16 cellular contexts compared by ENCODE assay signal in genomic region chr12:31478898-31479297, GRCh38.
A peak's percentile ranks its signal among the peaks of the same experiment; 100 is the strongest.
DNase-seq lines count a peak whose midpoint lies in the region; ATAC-seq, FAIRE-seq and TF ChIP-seq lines count a peak whose summit lies in the region.
"Had no signal": no experiment of that assay in that cellular context is flagged by ENCODE, and none has a peak within 500 bp of the region (broad histone marks: within the 10 kb centered on the region; RNA-seq: fewer than 3 reads in every experiment).

No MANE protein-coding gene starts in this region.

- WGBS in heart left ventricle, 4 donors = 83 to 85% (median 84%) methylated on average over 3 of the region's 3 CpGs
- WGBS in HepG2 (ENCODE audit: low lambda C conversion rate) = 81% methylated on average over 3 of the region's 3 CpGs

- TF ChIP-seq EP300 in HepG2 (IDR thresholded peaks at IDR 0.05; ENCODE audit: low read depth in 2 of 2, low read length in 2 of 2) = no peak
- no peak for TF ChIP-seq EP300 in HepG2 (CRISPR knock-in tag; IDR thresholded peaks at IDR 0.05; ENCODE audit: borderline replicate concordance)

- no peak for TF ChIP-seq RAD21 in HepG2 (CRISPR knock-in tag; IDR thresholded peaks at IDR 0.05)

- BruUV-seq in HepG2 (replicated peaks; lab: Mats Ljungman, UMichigan) = no TSS peak

- H2AFZ ChIP-seq in OCI-LY1 (ENCODE audit: low read length) (no peak overlapping the region), HepG2 (ENCODE audit: low read length) (no peak overlapping the region), parathyroid adenoma (peak overlapping the region; percentile 24)

- H3K9me2 ChIP-seq in OCI-LY1 (ENCODE audit: low read depth, low read length) = no peaks in the 10 kb centered on the region

- H3K27me3 ChIP-seq in cardiac muscle cell (no peaks in the 10 kb centered on the region), heart left ventricle (no peaks in the 10 kb centered on the region), OCI-LY1 (ENCODE audit: insufficient read depth, low read length) (no peaks in the 10 kb centered on the region), HepG2 (ENCODE audit: control insufficient read depth in 1 of 2, insufficient read depth in 2 of 2, low read length in 2 of 2) (no peaks in the 10 kb centered on the region), parathyroid adenoma (ENCODE audit: control insufficient read depth, insufficient read depth, low read length) (no peaks in the 10 kb centered on the region), SJCRH30 (no peaks in the 10 kb centered on the region)

- intact Hi-C loops in heart left ventricle (cut with DNase I) = loop anchor here in 2 of 10 donors (10.0 kb wide), 2 partner anchors 106 to 156 kb away; no protein-coding TSS in a partner anchor
- intact Hi-C loops in HepG2 (cut with micrococcal nuclease; ENCODE audit: unreplicated experiment) = no loop called here

- H3F3A ChIP-seq in OCI-LY1 (ENCODE audit: insufficient read depth, low read length) = no peaks in the 10 kb centered on the region

- CTCF ChIA-PET in HepG2 (lab: Yijun Ruan, JAX; ENCODE audit: low intra/inter-chr PET ratio, low total read pairs) = no interaction called here

- POLR2A ChIA-PET in HepG2 (lab: Yijun Ruan, JAX) = no interaction called here

- H3K27ac ChIP-seq in cardiac muscle cell (peak overlapping the region; percentile 77), heart left ventricle (no peak overlapping the region), OCI-LY1 (ENCODE audit: low read depth, low read length, poor library complexity, severe bottlenecking) (no peak overlapping the region), HepG2 (ENCODE audit: extremely low read length, insufficient read depth, low read length) (peak overlapping the region; percentile 13), parathyroid adenoma (peak overlapping the region; percentile 30), SJCRH30 (no peak overlapping the region)

- H3K79me2 ChIP-seq in OCI-LY1 (ENCODE audit: insufficient read depth, low read length) (no peaks in the 10 kb centered on the region), HepG2 (ENCODE audit: insufficient read depth, low read length) (no peaks in the 10 kb centered on the region), parathyroid adenoma (no peaks in the 10 kb centered on the region)

- no peak overlapping the region for H3K4me3 ChIP-seq in cardiac muscle cell
- H3K4me3 ChIP-seq in heart left ventricle = no peak overlapping the region
- no peak overlapping the region for H3K4me3 ChIP-seq in OCI-LY1 (ENCODE audit: low read depth, low read length, poor library complexity, severe bottlenecking)
- H3K4me3 ChIP-seq in HepG2 (replicated peaks in 1 of 3; ENCODE audit: insufficient read depth in 1 of 3, low read depth in 2 of 3, low read length in 3 of 3) = no peak overlapping the region
- H3K4me3 ChIP-seq in parathyroid adenoma (ENCODE audit: low read depth, low read length) = no peak overlapping the region
- H3K4me3 ChIP-seq in SJCRH30 = no peak overlapping the region

- H4K20me1 ChIP-seq in OCI-LY1 (ENCODE audit: insufficient read depth, low read length) (no peaks in the 10 kb centered on the region), HepG2 (ENCODE audit: insufficient read depth, low read length) (no peaks in the 10 kb centered on the region)

- peak overlapping the region; percentile 9; the same call in 1 of the 2 replicates for H3K4me2 ChIP-seq in OCI-LY1 (ENCODE audit: low read length)
- H3K4me2 ChIP-seq in HepG2 (ENCODE audit: low read depth, low read length) = no peak overlapping the region
- H3K4me2 ChIP-seq in parathyroid adenoma (ENCODE audit: low read length) = no peak overlapping the region

- H3K4me1 ChIP-seq in cardiac muscle cell (ENCODE audit: low read depth) (peaks cover 41% of the 10 kb centered on the region), heart left ventricle (peaks cover 0 to 26% (median 4%) of the 10 kb centered on the region in 12 donors), OCI-LY1 (ENCODE audit: insufficient read depth, low read length, severe bottlenecking) (peaks cover 31% of the 10 kb centered on the region), HepG2 (ENCODE audit: insufficient read depth, low read length) (peaks cover 47% of the 10 kb centered on the region), parathyroid adenoma (peaks cover 8% of the 10 kb centered on the region), SJCRH30 (no peaks in the 10 kb centered on the region)

- no peaks in the 10 kb centered on the region for H3K9me3 ChIP-seq in cardiac muscle cell (ENCODE audit: low read depth)
- no peaks in the 10 kb centered on the region for H3K9me3 ChIP-seq in heart left ventricle
- H3K9me3 ChIP-seq in OCI-LY1 (ENCODE audit: low read length) = no peaks in the 10 kb centered on the region
- H3K9me3 ChIP-seq in HepG2 (ENCODE audit: low read length) = no peaks in the 10 kb centered on the region
- no peaks in the 10 kb centered on the region for H3K9me3 ChIP-seq in parathyroid adenoma (ENCODE audit: control insufficient read depth, low read length)
- H3K9me3 ChIP-seq in SJCRH30 (replicated peaks) = no peaks in the 10 kb centered on the region

- H3K9ac ChIP-seq in OCI-LY1 (ENCODE audit: low read length) (no peak overlapping the region), HepG2 (ENCODE audit: insufficient read depth, low read depth, low read length) (no peak overlapping the region), parathyroid adenoma (no peak overlapping the region)

- no peak for DNase-seq in cardiac muscle cell (ENCODE audit: low read depth in 1 of 2, low spot score in 1 of 2)
- no peak for DNase-seq in heart left ventricle
- DNase-seq in HepG2 (ENCODE audit: low spot score) = no peak
- no peak for DNase-seq in kidney tubule cell (ENCODE audit: low spot score)
- no peak for DNase-seq in SJCRH30
- DNase-seq: 8988T; ACHN; C1 segment of cervical spinal cord; CD4-positive, alpha-beta T cell; DMS79; EL had no signal

- TF ChIP-seq POLR2A in heart left ventricle (IDR thresholded peaks at IDR 0.05) (no peak), HepG2 (IDR thresholded peaks at IDR 0.05; ENCODE audit: insufficient read depth in 1 of 2, low read depth in 2 of 2, low read length in 2 of 2) (no peak)

- in situ Hi-C loops in HepG2 (cut with HindIII; ENCODE audit: extremely low pct_ligation_motif_present, low pct_unique_long_range_greater_than_20kb) = no loop called here

- TF ChIP-seq CTCF in cardiac muscle cell (IDR thresholded peaks at IDR 0.05; ENCODE audit: low read depth, low read length) (no peak), heart left ventricle (IDR thresholded peaks at IDR 0.05) (no peak), OCI-LY1 (IDR thresholded peaks at IDR 0.05; ENCODE audit: low read length) (no peak), HepG2 (CRISPR knock-in tag; IDR thresholded peaks at IDR 0.05) (no peak), parathyroid adenoma (IDR thresholded peaks at IDR 0.05) (no peak)

- H3K36me3 ChIP-seq in cardiac muscle cell = peaks cover 9% of the 10 kb centered on the region
- H3K36me3 ChIP-seq in heart left ventricle = peaks cover 0 to 18% (median 4%) of the 10 kb centered on the region in 9 donors
- peaks cover 12% of the 10 kb centered on the region; the same call in 1 of the 2 replicates for H3K36me3 ChIP-seq in OCI-LY1 (ENCODE audit: insufficient read depth, low read length)
- peaks cover 4 to 11% of the 10 kb centered on the region in 2 experiments; a peak in 3 of 5 replicates for H3K36me3 ChIP-seq in HepG2 (replicated peaks in 1 of 2; ENCODE audit: control insufficient read depth in 1 of 2, insufficient read depth in 2 of 2, low read length in 2 of 2)
- H3K36me3 ChIP-seq in parathyroid adenoma (ENCODE audit: control insufficient read depth, insufficient read depth, low read length) = no peaks in the 10 kb centered on the region
- H3K36me3 ChIP-seq in SJCRH30 = peaks cover 14% of the 10 kb centered on the region; the same call in 1 of the 2 replicates

- no peak for FAIRE-seq in HepG2 (lab: Jason Lieb, UNC)
- FAIRE-seq: H54 had no signal

- no peak for ATAC-seq in heart left ventricle
- ATAC-seq in HepG2 = no peak
- no peak for ATAC-seq in HG03045 (IDR thresholded peaks at IDR 0.05; ENCODE audit: unreplicated experiment)
- ATAC-seq: HCT116 had no signal

TF ChIP-seq in HepG2, 621 proteins besides CTCF, POLR2A, EP300 and RAD21:
- TF ChIP-seq HMGXB4 (CRISPR knock-in tag; IDR thresholded peaks at IDR 0.05; ENCODE audit: borderline replicate concordance in 1 of 2, low read depth in 1 of 2) (no peak), AGO1 (IDR thresholded peaks at IDR 0.05; ENCODE audit: low read depth, low read length, poor library complexity, severe bottlenecking) (no peak), ZNF484 (CRISPR knock-in tag; IDR thresholded peaks at IDR 0.05; ENCODE audit: borderline replicate concordance, low read depth) (no peak)

Comparison
In these comparisons a context has a peak if more than half of its experiments do, and no peak if none do; other contexts are left out.
1. H3K27ac ChIP-seq: peak in cardiac muscle cell (single experiment), HepG2 (single experiment) and parathyroid adenoma (single experiment); none in heart left ventricle (0 of 12), OCI-LY1 (single experiment) and SJCRH30 (single experiment).